20 cellular contexts compared by ENCODE assay signal in the genomic region with DNA sequence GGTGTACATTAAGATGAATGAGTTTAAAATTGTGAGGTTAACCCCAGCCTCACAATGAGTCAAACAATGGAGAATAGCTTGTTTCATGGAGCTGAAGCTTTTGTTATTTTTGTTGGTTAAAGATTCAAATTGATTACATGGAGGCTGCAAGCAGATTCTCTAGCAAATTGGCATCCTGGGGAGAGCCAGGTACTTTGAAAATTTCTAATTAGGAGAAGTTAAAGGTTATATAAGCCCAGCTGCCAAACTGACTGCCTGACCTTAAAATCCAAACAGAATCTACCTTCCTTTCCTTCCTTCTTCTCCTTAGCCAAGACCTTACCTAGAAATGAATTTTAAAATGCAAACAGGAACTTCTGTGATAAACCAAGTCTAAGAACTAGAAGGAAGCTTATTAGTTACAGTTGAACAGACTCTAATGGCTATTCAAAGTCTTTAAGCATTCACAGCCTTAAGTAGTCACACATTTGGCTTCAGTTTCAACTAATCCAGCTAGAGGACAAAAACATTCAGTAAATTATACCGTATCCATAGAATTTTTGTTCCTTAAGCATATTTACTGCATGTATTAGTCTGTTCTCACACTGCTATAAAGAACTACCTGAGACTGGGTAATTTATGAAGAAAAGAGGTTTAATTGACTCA. TPM values are rescaled to one million over a fixed set of nuclear protein-coding genes. Genes with fewer than 3 reads are reported as not detected.
A peak's percentile ranks its signal among the peaks of the same experiment; 100 is the strongest.
DNase-seq lines count a peak whose midpoint lies in the region; FAIRE-seq and TF ChIP-seq lines count a peak whose summit lies in the region.
"Had no signal": no experiment of that assay in that cellular context is flagged by ENCODE, and none has a peak within 500 bp of the region (broad histone marks: within the 10 kb centered on the region; RNA-seq: fewer than 3 reads in every experiment).

No MANE protein-coding gene starts in this region.

- H2AFZ ChIP-seq in H1 (ENCODE audit: low read length) = peak overlapping the region; percentile 74; the same call in 1 of the 2 replicates
- H2AFZ ChIP-seq in osteoblast (ENCODE audit: low read length) = no peak overlapping the region

- no peak overlapping the region for H4K5ac ChIP-seq in H1 (ENCODE audit: insufficient read length, low read depth, low read length)

- 71% methylated on average over 1 of the region's 1 CpG; no CpG with 5 or more reads in 1 of the 2 experiments for WGBS in H1 (ENCODE audit: extremely low coverage in 1 of 2, insufficient coverage in 1 of 2, insufficient read length in 1 of 2, insufficient replicate concordance in 2 of 2, low coverage in 1 of 2, low lambda C conversion rate in 2 of 2, missing lambda C conversion rate in 1 of 2), 2 experiments

- H3K4me2 ChIP-seq in H1 (ENCODE audit: insufficient read depth in 1 of 2, low read depth in 2 of 2, low read length in 2 of 2) (no peak overlapping the region), osteoblast (ENCODE audit: insufficient read depth, low read length) (no peak overlapping the region)
- H3K4me2 ChIP-seq: KMS-11 had no signal

- H3K9me3 ChIP-seq in H1 (ENCODE audit: insufficient read depth in 2 of 2, low read depth in 1 of 2, low read length in 1 of 2) (no peaks in the 10 kb centered on the region), osteoblast (ENCODE audit: low read depth, low read length) (no peaks in the 10 kb centered on the region)

- H3K36me3 ChIP-seq in H1 (ENCODE audit: control insufficient read depth in 2 of 4, insufficient read depth in 4 of 4, low read length in 3 of 4) (no peaks in the 10 kb centered on the region), osteoblast (ENCODE audit: insufficient read depth, low read length) (no peaks in the 10 kb centered on the region)

- H4K20me1 ChIP-seq in H1 (replicated peaks in 1 of 2; ENCODE audit: control insufficient read depth in 1 of 2, insufficient read depth in 2 of 2, low read length in 2 of 2) = no peaks in the 10 kb centered on the region
- H4K20me1 ChIP-seq in osteoblast (ENCODE audit: insufficient read depth, low read length) = no peaks in the 10 kb centered on the region

- no peaks in the 10 kb centered on the region for H3K79me1 ChIP-seq in H1 (ENCODE audit: low read depth, low read length)

- no peak overlapping the region for H3K14ac ChIP-seq in H1 (ENCODE audit: insufficient read length)

- peaks cover 2 to 12% (median 6%) of the 10 kb centered on the region in 4 experiments; a peak in 3 of 7 replicates for H3K4me1 ChIP-seq in H1 (replicated peaks in 1 of 4; ENCODE audit: control insufficient read depth in 3 of 4, insufficient read depth in 4 of 4, low read length in 3 of 4)
- peaks cover 8% of the 10 kb centered on the region for H3K4me1 ChIP-seq in osteoblast (ENCODE audit: insufficient read depth, low read length)

- no peak for TF ChIP-seq RAD21 in H1 (IDR thresholded peaks at IDR 0.05 in 1 of 2, conservative IDR thresholded peaks at IDR 0.05 in 1 of 2; ENCODE audit: low read depth in 2 of 2, low read length in 2 of 2)

- H3K27ac ChIP-seq in H1 (ENCODE audit: low read depth, low read length) (no peak overlapping the region), osteoblast (ENCODE audit: low read depth, low read length) (no peak overlapping the region)
- H3K27ac ChIP-seq: 22Rv1, KMS-11, RWPE1 had no signal

- no peak overlapping the region for H3K56ac ChIP-seq in H1 (replicated peaks; ENCODE audit: insufficient read length, low read depth, low read length)

- TF ChIP-seq CTCF in H1 (IDR thresholded peaks at IDR 0.05; ENCODE audit: control extremely low read depth in 1 of 3, insufficient read depth in 1 of 3, low read depth in 1 of 3, low read length in 3 of 3) (no peak), GM13976 (IDR thresholded peaks at IDR 0.05; ENCODE audit: borderline replicate concordance, control extremely low read depth, extremely low read depth, insufficient read depth, missing control alignments) (no peak), osteoblast (IDR thresholded peaks at IDR 0.05; ENCODE audit: extremely low read depth, low read depth, low read length) (no peak)

- no peak overlapping the region for H3K4ac ChIP-seq in H1 (replicated peaks; ENCODE audit: insufficient read length, low read depth, low read length)

- H3K79me2 ChIP-seq in H1 (ENCODE audit: control insufficient read depth in 1 of 2, insufficient read depth in 2 of 2, low read length in 2 of 2) (no peaks in the 10 kb centered on the region), osteoblast (ENCODE audit: insufficient read depth, low read length) (no peaks in the 10 kb centered on the region)

- H2AK5ac ChIP-seq in H1 (ENCODE audit: low read depth, low read length) = no peak overlapping the region

- H2BK20ac ChIP-seq in H1 (ENCODE audit: low read length) = no peak overlapping the region

- no peak overlapping the region for H2BK120ac ChIP-seq in H1 (replicated peaks; ENCODE audit: low read depth, low read length)

- no peak overlapping the region for H2BK5ac ChIP-seq in H1 (ENCODE audit: low read depth, low read length)

- no peak overlapping the region for H3K18ac ChIP-seq in H1 (ENCODE audit: extremely low read depth, low read length)

- no peak overlapping the region for H4K8ac ChIP-seq in H1 (ENCODE audit: extremely low read depth, insufficient read depth, low read length)

- POLR2A ChIA-PET in H1 (lab: Charles Lee; ENCODE audit: partially characterized antibody) = no interaction called here

- H3K27me3 ChIP-seq in H1 (replicated peaks in 1 of 4; ENCODE audit: control insufficient read depth in 3 of 4, extremely low read depth in 1 of 4, insufficient read depth in 3 of 4, low read length in 3 of 4) (no peaks in the 10 kb centered on the region), osteoblast (ENCODE audit: insufficient read depth, low read length) (no peaks in the 10 kb centered on the region)

- DNase-seq in DMS79 treated with DMSO at 0.1 percent for 48 hours (lab: John Stamatoyannopoulos, UW) (peak; percentile 5), DMS79 (lab: John Stamatoyannopoulos, UW) (no peak), NCI-H748 (lab: John Stamatoyannopoulos, UW; ENCODE audit: unreplicated experiment) (peak; percentile 74), H1 (ENCODE audit: low read depth in 1 of 2, low spot score in 2 of 2) (no peak), retina (peak; percentile 33), GM13976 (ENCODE audit: low spot score) (no peak), osteoblast (ENCODE audit: insufficient read length, low spot score, missing footprints) (no peak)
- DNase-seq in effector CD4-positive, alpha-beta T cell = no peak
- DNase-seq: DMS 273 treated with DMSO at 0.1 percent for 48 hours, GDM1, GOT3, MV-4-11, NCI-H187 treated with DMSO at 0.1 percent for 48 hours, NCI-H2227 treated with DMSO at 0.1 percent for 48 hours, NCI-H510A treated with DMSO at 0.1 percent for 48 hours, PC-3, SIG-M5 had no signal

- H2BK15ac ChIP-seq in H1 (ENCODE audit: low read length) = no peak overlapping the region

- TF ChIP-seq EP300 in H1 (IDR thresholded peaks at IDR 0.05; ENCODE audit: borderline replicate concordance in 1 of 2, low read depth in 2 of 2, low read length in 2 of 2) = no peak

- no peak overlapping the region for H3K23ac ChIP-seq in H1 (ENCODE audit: insufficient read length)

- H3K4me3 ChIP-seq in H1 (ENCODE audit: extremely low read depth in 1 of 4, insufficient read depth in 2 of 4, low read depth in 3 of 4, low read length in 4 of 4) (no peak overlapping the region), osteoblast (ENCODE audit: insufficient read depth, low read length) (no peak overlapping the region)

- FAIRE-seq in H1 (lab: Jason Lieb, UNC) = no peak

- no peaks in the 10 kb centered on the region for H3K23me2 ChIP-seq in H1 (ENCODE audit: low read depth, low read length)

- in situ Hi-C loops in GM13976 (cut with MboI; ENCODE audit: low sequenced_read_pairs, unreplicated experiment) = no loop called here

- no peak overlapping the region for H3K9ac ChIP-seq in H1 (replicated peaks in 1 of 4; ENCODE audit: extremely low read depth in 1 of 4, low read depth in 3 of 4, low read length in 3 of 4)
- H3K9ac ChIP-seq: KMS-11 had no signal

- CTCF ChIA-PET in H1 (lab: Charles Lee; ENCODE audit: partially characterized antibody) = no interaction called here

- TF ChIP-seq POLR2A in H1 (IDR thresholded peaks at IDR 0.05; ENCODE audit: control extremely low read depth in 1 of 2, low read depth in 2 of 2, low read length in 2 of 2) = no peak

- H2BK12ac ChIP-seq in H1 (ENCODE audit: low read depth, low read length) = no peak overlapping the region

- H4K91ac ChIP-seq in H1 (replicated peaks; ENCODE audit: insufficient read length, low read length) = no peak overlapping the region

TF ChIP-seq in H1, 55 proteins besides CTCF, POLR2A, EP300 and RAD21:
- TF ChIP-seq KDM1A (IDR thresholded peaks at IDR 0.05; ENCODE audit: borderline replicate concordance, low read length) (no peak), RNF2 (IDR thresholded peaks at IDR 0.05; ENCODE audit: borderline replicate concordance, low read depth, low read length, missing control alignments, poor library complexity, severe bottlenecking) (no peak), KDM5A (IDR thresholded peaks at IDR 0.05; ENCODE audit: low read length) (no peak), ASH2L (IDR thresholded peaks at IDR 0.05; ENCODE audit: low read length) (no peak), BCL11A (IDR thresholded peaks at IDR 0.05; ENCODE audit: low read depth in 2 of 2, low read length in 2 of 2) (no peak), RXRA (IDR thresholded peaks at IDR 0.05; ENCODE audit: insufficient read depth, low read depth, low read length) (no peak), SIX5 (IDR thresholded peaks at IDR 0.05; ENCODE audit: low read depth, low read length) (no peak), CHD2 (IDR thresholded peaks at IDR 0.05; ENCODE audit: low read length) (no peak), EZH2 (IDR thresholded peaks at IDR 0.05; ENCODE audit: low read depth, low read length, severe bottlenecking) (no peak)

RNA-seq across cellular contexts. Expression of a gene that starts 31.5 kb away (rescaled TPM):
- total RNA-seq in H1 (2021; fragmentation: NEBNext Ultra II Directional; extraction: Animal tissue kit (Norgen Biotek cat#: 25700)) = 24.1 and 24.7 TPM in 2 replicates
- polyA plus RNA-seq in H1 (2011; rRNA removed) = 7.5 and 8.3 TPM in 2 replicates
- 9.2 TPM for polyA plus RNA-seq in H1 (2011; cell fraction: cytosol; rRNA removed)
- polyA plus RNA-seq in H1 (2011; cell fraction: nucleus; rRNA removed) = 10.5 TPM
- polyA plus RNA-seq in H1 (2012, experiment 1 of 2) = 4.1 to 8.9 TPM (median 5.3 TPM) in 4 replicates
- 0.52 TPM for polyA plus RNA-seq in H1 (2012, experiment 2 of 2)
- polyA plus RNA-seq in H1 (2013, experiment 1 of 2) = 13.6 TPM
- 11.9 TPM for polyA plus RNA-seq in H1 (2013, experiment 2 of 2)
- polyA minus RNA-seq in H1 (2011; rRNA and poly(A)+ RNA removed) = 22.0 and 32.0 TPM in 2 replicates
- polyA minus RNA-seq in H1 (2011; cell fraction: cytosol; rRNA and poly(A)+ RNA removed) = 14.6 TPM
- polyA minus RNA-seq in H1 (2011; cell fraction: nucleus; rRNA and poly(A)+ RNA removed) = 40.5 TPM
- 7.2 and 9.1 TPM in 2 replicates for total RNA-seq in osteoblast

Comparison
In these comparisons a context has a peak if more than half of its experiments do, and no peak if none do; other contexts are left out.
1. DNase-seq: peak in DMS79 treated with DMSO at 0.1 percent for 48 hours (single experiment), NCI-H748 (single experiment) and retina (single experiment); none in DMS79 (single experiment), H1 (0 of 2), GM13976 (single experiment), osteoblast (single experiment) and effector CD4-positive, alpha-beta T cell (single experiment).